Comparison of ENCODE assay signal across 1 cellular context in genomic region chr20:11607047-11607446, GRCh38.
TF ChIP-seq lines count a peak whose summit lies in the region.

No MANE protein-coding gene starts in this region.

TF ChIP-seq in HepG2, 621 proteins besides CTCF, POLR2A, EP300 and RAD21 (continued from another document):
- peak; percentile 87 for TF ChIP-seq CREB1 (IDR thresholded peaks at IDR 0.05)
- no peak for TF ChIP-seq CREB1 (CRISPR knock-in tag; IDR thresholded peaks at IDR 0.05)
- no peak for TF ChIP-seq ZNF205 (CRISPR knock-in tag; IDR thresholded peaks at IDR 0.05)
